Comparison of ENCODE assay signal across 8 cellular contexts in genomic region chr17:41647940-41648410, GRCh38. TPM values are rescaled to one million over a fixed set of nuclear protein-coding genes. Genes with fewer than 3 reads are reported as not detected.
DNase-seq lines count a peak whose midpoint lies in the region; ATAC-seq and TF ChIP-seq lines count a peak whose summit lies in the region.

No MANE protein-coding gene starts in this region.

- no peak overlapping the region for H3K27ac Mint-ChIP-seq in glutamatergic neuron (ENCODE audit: unreplicated experiment)

- no peaks in the 10 kb centered on the region for H3K36me3 Mint-ChIP-seq in glutamatergic neuron (ENCODE audit: unreplicated experiment)

- no peaks in the 10 kb centered on the region for H3K9me3 Mint-ChIP-seq in glutamatergic neuron (ENCODE audit: unreplicated experiment)

- peak; percentile 96 for TF ChIP-seq CTCF in GM12865 (IDR thresholded peaks at IDR 0.05; ENCODE audit: insufficient read depth, low read depth, low read length, missing control alignments)
- peak; percentile 92 for TF ChIP-seq CTCF in glutamatergic neuron (IDR thresholded peaks at IDR 0.05; ENCODE audit: partially characterized antibody, unreplicated experiment)
- peak in 2 of 3 donors; percentile 76 to 84 for TF ChIP-seq CTCF in omental fat pad (IDR thresholded peaks at IDR 0.05)

- ATAC-seq in SK-N-SH treated with all-trans-retinoic acid at 6 μM for 48 hours (peak; percentile 95), omental fat pad (ENCODE audit: low FRiP score) (peak; percentile 48), HG02763 (IDR thresholded peaks at IDR 0.05; ENCODE audit: unreplicated experiment) (no peak)

- no peaks in the 10 kb centered on the region for H3K4me1 Mint-ChIP-seq in glutamatergic neuron (ENCODE audit: low read depth, unreplicated experiment)

- DNase-seq in GM12865 (ENCODE audit: low read depth) = peak; percentile 75
- DNase-seq in M059J (ENCODE audit: low read depth) = peak; percentile 71
- peak; percentile 89 for DNase-seq in activated naive CD4-positive, alpha-beta T cell treated with anti-CD3 and anti-CD28 coated beads, Interleukin-2, amount 50 U/mL, for 16 hours
- peak; percentile 95 for DNase-seq in glutamatergic neuron
- DNase-seq in omental fat pad (ENCODE audit: low spot score) = peak; percentile 95
- DNase-seq in superior temporal gyrus (ENCODE audit: extremely low spot score) = peak; percentile 88

- peak overlapping the region; percentile 82 for H3K4me3 Mint-ChIP-seq in glutamatergic neuron (ENCODE audit: unreplicated experiment)

- H3K27me3 Mint-ChIP-seq in glutamatergic neuron (ENCODE audit: unreplicated experiment) = peaks cover 5% of the 10 kb centered on the region

- H3K4me3 ChIP-seq in GM12865 (ENCODE audit: low read depth, low read length) = no peak overlapping the region

TF ChIP-seq in SK-N-SH treated with all-trans-retinoic acid at 6 μM for 48 hours, 23 proteins besides CTCF, POLR2A, EP300 and RAD21:
- TF ChIP-seq RARB (CRISPR knock-in tag; IDR thresholded peaks at IDR 0.05) = no peak
- TF ChIP-seq PPARA (CRISPR knock-in tag; IDR thresholded peaks at IDR 0.05; ENCODE audit: borderline replicate concordance) = no peak
- no peak for TF ChIP-seq ARNTL (CRISPR knock-in tag; IDR thresholded peaks at IDR 0.05; ENCODE audit: borderline replicate concordance, low read depth)
- TF ChIP-seq GLIS3 (CRISPR knock-in tag; IDR thresholded peaks at IDR 0.05) = no peak
- TF ChIP-seq, protein P1, sequence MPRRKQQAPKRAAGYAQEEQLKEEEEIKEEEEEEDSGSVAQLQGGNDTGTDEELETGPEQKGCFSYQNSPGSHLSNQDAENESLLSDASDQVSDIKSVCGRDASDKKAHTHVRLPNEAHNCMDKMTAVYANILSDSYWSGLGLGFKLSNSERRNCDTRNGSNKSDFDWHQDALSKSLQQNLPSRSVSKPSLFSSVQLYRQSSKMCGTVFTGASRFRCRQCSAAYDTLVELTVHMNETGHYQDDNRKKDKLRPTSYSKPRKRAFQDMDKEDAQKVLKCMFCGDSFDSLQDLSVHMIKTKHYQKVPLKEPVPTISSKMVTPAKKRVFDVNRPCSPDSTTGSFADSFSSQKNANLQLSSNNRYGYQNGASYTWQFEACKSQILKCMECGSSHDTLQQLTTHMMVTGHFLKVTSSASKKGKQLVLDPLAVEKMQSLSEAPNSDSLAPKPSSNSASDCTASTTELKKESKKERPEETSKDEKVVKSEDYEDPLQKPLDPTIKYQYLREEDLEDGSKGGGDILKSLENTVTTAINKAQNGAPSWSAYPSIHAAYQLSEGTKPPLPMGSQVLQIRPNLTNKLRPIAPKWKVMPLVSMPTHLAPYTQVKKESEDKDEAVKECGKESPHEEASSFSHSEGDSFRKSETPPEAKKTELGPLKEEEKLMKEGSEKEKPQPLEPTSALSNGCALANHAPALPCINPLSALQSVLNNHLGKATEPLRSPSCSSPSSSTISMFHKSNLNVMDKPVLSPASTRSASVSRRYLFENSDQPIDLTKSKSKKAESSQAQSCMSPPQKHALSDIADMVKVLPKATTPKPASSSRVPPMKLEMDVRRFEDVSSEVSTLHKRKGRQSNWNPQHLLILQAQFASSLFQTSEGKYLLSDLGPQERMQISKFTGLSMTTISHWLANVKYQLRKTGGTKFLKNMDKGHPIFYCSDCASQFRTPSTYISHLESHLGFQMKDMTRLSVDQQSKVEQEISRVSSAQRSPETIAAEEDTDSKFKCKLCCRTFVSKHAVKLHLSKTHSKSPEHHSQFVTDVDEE (CRISPR knock-in tag; IDR thresholded peaks at IDR 0.05) = no peak
- no peak for TF ChIP-seq ZFP30 (CRISPR knock-in tag; IDR thresholded peaks at IDR 0.05)
- TF ChIP-seq ZFP3 (CRISPR knock-in tag; IDR thresholded peaks at IDR 0.05) = no peak
- TF ChIP-seq ZNF8 (CRISPR knock-in tag; IDR thresholded peaks at IDR 0.05) = no peak
- TF ChIP-seq, protein P2, sequence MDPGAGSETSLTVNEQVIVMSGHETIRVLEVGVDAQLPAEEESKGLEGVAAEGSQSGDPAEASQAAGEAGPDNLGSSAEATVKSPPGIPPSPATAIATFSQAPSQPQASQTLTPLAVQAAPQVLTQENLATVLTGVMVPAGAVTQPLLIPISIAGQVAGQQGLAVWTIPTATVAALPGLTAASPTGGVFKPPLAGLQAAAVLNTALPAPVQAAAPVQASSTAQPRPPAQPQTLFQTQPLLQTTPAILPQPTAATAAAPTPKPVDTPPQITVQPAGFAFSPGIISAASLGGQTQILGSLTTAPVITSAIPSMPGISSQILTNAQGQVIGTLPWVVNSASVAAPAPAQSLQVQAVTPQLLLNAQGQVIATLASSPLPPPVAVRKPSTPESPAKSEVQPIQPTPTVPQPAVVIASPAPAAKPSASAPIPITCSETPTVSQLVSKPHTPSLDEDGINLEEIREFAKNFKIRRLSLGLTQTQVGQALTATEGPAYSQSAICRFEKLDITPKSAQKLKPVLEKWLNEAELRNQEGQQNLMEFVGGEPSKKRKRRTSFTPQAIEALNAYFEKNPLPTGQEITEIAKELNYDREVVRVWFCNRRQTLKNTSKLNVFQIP (CRISPR knock-in tag; IDR thresholded peaks at IDR 0.05; ENCODE audit: borderline replicate concordance, low read depth) = no peak
- no peak for TF ChIP-seq ZNF565 (CRISPR knock-in tag; conservative IDR thresholded peaks at IDR 0.05; ENCODE audit: low read depth)
- no peak for TF ChIP-seq ISL1 (CRISPR knock-in tag; IDR thresholded peaks at IDR 0.05)
- TF ChIP-seq CSDC2 (CRISPR knock-in tag; IDR thresholded peaks at IDR 0.05) = no peak
- TF ChIP-seq OSR1 (CRISPR knock-in tag; IDR thresholded peaks at IDR 0.05) = no peak
- TF ChIP-seq SNAI2 (CRISPR knock-in tag; IDR thresholded peaks at IDR 0.05) = no peak
- TF ChIP-seq TOX (CRISPR knock-in tag; IDR thresholded peaks at IDR 0.05; ENCODE audit: borderline replicate concordance) = no peak
- TF ChIP-seq PATZ1 (CRISPR knock-in tag; IDR thresholded peaks at IDR 0.05; ENCODE audit: borderline replicate concordance) = no peak
TF ChIP-seq in SK-N-SH treated with all-trans-retinoic acid at 6 μM for 48 hours: peak in this region for 0.

RNA-seq across cellular contexts. Expression of gene KRT17, which starts 23.6 kb away (rescaled TPM):
- total RNA-seq in M059J (2014; rRNA removed; shearing (Covaris generic)) = 6.7 and 8.5 TPM in 2 replicates
- total RNA-seq in glutamatergic neuron (ENCODE audit: unreplicated experiment) (not detected), omental fat pad (under 1 TPM in 1 of 4 donors, not detected in 3; 0.56 TPM)

RNA-seq across cellular contexts. Expression of gene KRT16, which starts 35.4 kb away (rescaled TPM):
- 0.15 and 0.34 TPM in 2 replicates for total RNA-seq in M059J (2014; rRNA removed; shearing (Covaris generic))
- total RNA-seq in glutamatergic neuron (ENCODE audit: unreplicated experiment) (not detected), omental fat pad (100 to 1,000 TPM in 1 of 4 donors, 1 to 10 TPM in 2, under 1 TPM in 1; 0.84 to 158 (median 7.6) TPM)

RNA-seq across cellular contexts. Expression of gene EIF1, which starts 40.7 kb away (rescaled TPM):
- 54.4 and 64.1 TPM in 2 replicates for total RNA-seq in M059J (2014; rRNA removed; shearing (Covaris generic))
- total RNA-seq in glutamatergic neuron (ENCODE audit: unreplicated experiment) (1,088 TPM), omental fat pad (100 to 1,000 TPM; 444 to 832 (median 685) TPM)
